ENCODE assay signal across 20 cellular contexts in genomic region chr14:74879427-74880180, GRCh38. TPM values are rescaled to one million over a fixed set of nuclear protein-coding genes. Genes with fewer than 3 reads are reported as not detected.
A peak's percentile ranks its signal among the peaks of the same experiment; 100 is the strongest.
DNase-seq lines count a peak whose midpoint lies in the region; ATAC-seq and TF ChIP-seq lines count a peak whose summit lies in the region.
"Had no signal": no experiment of that assay in that cellular context is flagged by ENCODE, and none has a peak within 500 bp of the region (broad histone marks: within the 10 kb centered on the region; RNA-seq: fewer than 3 reads in every experiment).

No MANE protein-coding gene starts in this region.

- H3K36me3 Mint-ChIP-seq in activated CD4-positive, alpha-beta T cell treated with anti-CD3 and anti-CD28 coated beads, Interleukin-2, amount 10 ng/mL, durations not matched to agents 7 days and 5 days (ENCODE audit: low read depth) = peaks cover 20% of the 10 kb centered on the region
- peaks cover 8% of the 10 kb centered on the region for H3K36me3 Mint-ChIP-seq in brain
- peaks cover 4% of the 10 kb centered on the region for H3K36me3 Mint-ChIP-seq in neural progenitor cell

- H3F3A ChIP-seq in neural progenitor cell (ENCODE audit: low read depth) = peaks cover 13% of the 10 kb centered on the region

- TF ChIP-seq CTCF in brain (conservative IDR thresholded peaks at IDR 0.05) = no peak
- no peak for TF ChIP-seq CTCF in neural progenitor cell (IDR thresholded peaks at IDR 0.05)
- TF ChIP-seq CTCF in omental fat pad (IDR thresholded peaks at IDR 0.05) = no peak

- H3K27ac ChIP-seq in neural progenitor cell = no peak overlapping the region
- H3K27ac ChIP-seq: GM23248, left ventricle myocardium inferior, uterus, VCaP had no signal

- no peaks in the 10 kb centered on the region for H3K9me3 Mint-ChIP-seq in activated CD4-positive, alpha-beta T cell treated with anti-CD3 and anti-CD28 coated beads, Interleukin-2, amount 10 ng/mL, durations not matched to agents 7 days and 5 days
- H3K9me3 Mint-ChIP-seq in brain (no peaks in the 10 kb centered on the region), neural progenitor cell (no peaks in the 10 kb centered on the region)

- peaks cover 53% of the 10 kb centered on the region for H3K4me1 Mint-ChIP-seq in activated CD4-positive, alpha-beta T cell treated with anti-CD3 and anti-CD28 coated beads, Interleukin-2, amount 10 ng/mL, durations not matched to agents 7 days and 5 days
- H3K4me1 Mint-ChIP-seq in brain = peaks cover 37% of the 10 kb centered on the region
- H3K4me1 Mint-ChIP-seq in neural progenitor cell = peaks cover 38% of the 10 kb centered on the region

- no peak overlapping the region for H2AFZ ChIP-seq in neural progenitor cell (replicated peaks)
- H2AFZ ChIP-seq: GM23248 had no signal

- peaks cover 14% of the 10 kb centered on the region for H3K4me1 ChIP-seq in neural progenitor cell

- H3K9me3 ChIP-seq in MG63 (no peaks in the 10 kb centered on the region), neural progenitor cell (ENCODE audit: low read depth) (no peaks in the 10 kb centered on the region)
- H3K9me3 ChIP-seq: left ventricle myocardium inferior, uterus had no signal

- ATAC-seq in HG03520 (IDR thresholded peaks at IDR 0.05; ENCODE audit: unreplicated experiment) (no peak), omental fat pad (ENCODE audit: low FRiP score) (no peak)
- ATAC-seq: Panc1, sciatic nerve had no signal

- CTCF ChIA-PET in activated CD4-positive, alpha-beta T cell treated with anti-CD3 and anti-CD28 coated beads, Interleukin-2, amount 10 ng/mL, durations not matched to agents 7 days and 5 days (lab: Charles Lee) = interaction anchor here (0.6 to 3.0 kb wide), 10 partner anchors 8 to 299 kb away, joined by 3 to 13 read pairs (median 4); no protein-coding TSS in a partner anchor

- H3K27me3 ChIP-seq in MG63 (no peaks in the 10 kb centered on the region), neural progenitor cell (no peaks in the 10 kb centered on the region)
- H3K27me3 ChIP-seq: uterus had no signal

- peaks cover 27% of the 10 kb centered on the region for H4K20me1 ChIP-seq in neural progenitor cell (ENCODE audit: low read depth)

- H3K79me2 ChIP-seq in neural progenitor cell (ENCODE audit: low read depth) = peaks cover 29% of the 10 kb centered on the region

- no peak overlapping the region for H3K4me3 ChIP-seq in MG63
- no peak overlapping the region for H3K4me3 ChIP-seq in neural progenitor cell
- H3K4me3 ChIP-seq: GM23248, left ventricle myocardium inferior, uterus had no signal

- no peak for DNase-seq in activated CD4-positive, alpha-beta T cell treated with anti-CD3 and anti-CD28 coated beads, Interleukin-2, amount 10 ng/mL, durations not matched to agents 7 days and 5 days
- no peak for DNase-seq in activated CD4-positive, alpha-beta T cell treated with anti-CD3 and anti-CD28 coated beads for 1 hour
- DNase-seq in MG63 = peak; percentile 16
- DNase-seq in neural progenitor cell (ENCODE audit: low spot score) = peak; percentile 10
- DNase-seq in NK-92 (lab: John Stamatoyannopoulos, UW; ENCODE audit: unreplicated experiment) = no peak
- no peak for DNase-seq in omental fat pad (ENCODE audit: low spot score)
- DNase-seq: COR-L47; GM23248; left ventricle myocardium inferior; NCI-H1436 treated with DMSO at 0.1 percent for 48 hours; stimulated activated CD4-positive, alpha-beta T cell treated with anti-CD3 and anti-CD28 coated beads, Interleukin-4, amount 100 ng/mL, for 4 hours; uterus had no signal

- H3K4me3 Mint-ChIP-seq in activated CD4-positive, alpha-beta T cell treated with anti-CD3 and anti-CD28 coated beads, Interleukin-2, amount 10 ng/mL, durations not matched to agents 7 days and 5 days = peak overlapping the region; percentile 1
- peak overlapping the region in 4 of 5 experiments; percentile 50 to 79 (median 66) for H3K4me3 Mint-ChIP-seq in brain
- H3K4me3 Mint-ChIP-seq in neural progenitor cell = peak overlapping the region; percentile 16

- no peak overlapping the region for H3K4me2 ChIP-seq in neural progenitor cell

- H3K36me3 ChIP-seq in MG63 (no peaks in the 10 kb centered on the region), neural progenitor cell (no peaks in the 10 kb centered on the region)
- H3K36me3 ChIP-seq: left ventricle myocardium inferior, uterus had no signal

- peak overlapping the region; percentile 32 for H3K27ac Mint-ChIP-seq in activated CD4-positive, alpha-beta T cell treated with anti-CD3 and anti-CD28 coated beads, Interleukin-2, amount 10 ng/mL, durations not matched to agents 7 days and 5 days
- H3K27ac Mint-ChIP-seq in brain (peak overlapping the region in 4 of 5 experiments; percentile 3 to 95 (median 46)), neural progenitor cell (no peak overlapping the region)

- H3K27me3 Mint-ChIP-seq in activated CD4-positive, alpha-beta T cell treated with anti-CD3 and anti-CD28 coated beads, Interleukin-2, amount 10 ng/mL, durations not matched to agents 7 days and 5 days = no peaks in the 10 kb centered on the region
- H3K27me3 Mint-ChIP-seq in brain (peaks cover 18% of the 10 kb centered on the region), neural progenitor cell (ENCODE audit: insufficient read depth, low read depth) (peaks cover 7% of the 10 kb centered on the region)

- no peak overlapping the region for H3K9ac ChIP-seq in neural progenitor cell
- H3K9ac ChIP-seq: GM23248 had no signal

- POLR2A ChIA-PET in activated CD4-positive, alpha-beta T cell treated with anti-CD3 and anti-CD28 coated beads, Interleukin-2, amount 10 ng/mL, durations not matched to agents 7 days and 5 days (lab: Charles Lee) = no interaction called here

RNA-seq across cellular contexts. Expression of gene DLST, which starts 2.1 kb away (rescaled TPM):
- 100 to 1,000 TPM in 1 of 2 experiments, 10 to 100 TPM in 1; 92.6 to 106 TPM for total RNA-seq in activated CD4-positive, alpha-beta T cell treated with anti-CD3 and anti-CD28 coated beads, Interleukin-2, amount 10 ng/mL, durations not matched to agents 7 days and 5 days
- total RNA-seq in MG63 (2014; rRNA removed; shearing (Covaris generic); ENCODE audit: low replicate concordance) = 38.7 and 52.6 TPM in 2 replicates
- polyA plus RNA-seq in brain (ENCODE audit: insufficient read depth, low read depth, low replicate concordance) = 89.0 TPM
- total RNA-seq in neural progenitor cell (ENCODE audit: low replicate concordance) = 52.2 and 60.7 TPM in 2 replicates
- 100 to 1,000 TPM; 102 to 144 (median 114) TPM for total RNA-seq in omental fat pad

RNA-seq across cellular contexts. Expression of gene PROX2, which starts 3.7 kb away (rescaled TPM):
- total RNA-seq in activated CD4-positive, alpha-beta T cell treated with anti-CD3 and anti-CD28 coated beads, Interleukin-2, amount 10 ng/mL, durations not matched to agents 7 days and 5 days = not detected
- not detected in 2 replicates for total RNA-seq in MG63 (2014; rRNA removed; shearing (Covaris generic); ENCODE audit: low replicate concordance)
- polyA plus RNA-seq in brain (ENCODE audit: insufficient read depth, low read depth, low replicate concordance) = not detected
- total RNA-seq in neural progenitor cell (ENCODE audit: low replicate concordance) (not detected in 2 replicates), omental fat pad (not detected)
- total RNA-seq: dermis microvascular lymphatic vessel endothelial cell, GM23248, left ventricle myocardium inferior, NCI-H460, sciatic nerve, uterus had no signal
- polyA plus RNA-seq: neural cell had no signal

RNA-seq across cellular contexts. Expression of gene RPS6KL1, which starts 43.5 kb away (rescaled TPM):
- total RNA-seq in activated CD4-positive, alpha-beta T cell treated with anti-CD3 and anti-CD28 coated beads, Interleukin-2, amount 10 ng/mL, durations not matched to agents 7 days and 5 days = 1 to 10 TPM; 4.5 to 4.6 TPM
- 5.4 and 11.3 TPM in 2 replicates for total RNA-seq in MG63 (2014; rRNA removed; shearing (Covaris generic); ENCODE audit: low replicate concordance)
- polyA plus RNA-seq in brain (ENCODE audit: insufficient read depth, low read depth, low replicate concordance) = 35.8 TPM
- total RNA-seq in neural progenitor cell (ENCODE audit: low replicate concordance) (6.4 and 15.1 TPM in 2 replicates), omental fat pad (1 to 10 TPM; 1.3 to 5.2 (median 1.5) TPM)

Comparison
In these comparisons a context has a peak if more than half of its experiments do, and no peak if none do; other contexts are left out.
1. DNase-seq: peak in MG63 (single experiment) and neural progenitor cell (single experiment); none in activated CD4-positive, alpha-beta T cell treated with anti-CD3 and anti-CD28 coated beads, Interleukin-2, amount 10 ng/mL, durations not matched to agents 7 days and 5 days (single experiment), activated CD4-positive, alpha-beta T cell treated with anti-CD3 and anti-CD28 coated beads for 1 hour (single experiment), NK-92 (single experiment) and omental fat pad (single experiment).
2. H3K4me3 Mint-ChIP-seq: peak in every context shown above with its lines; median percentile 66 in brain; 16 in neural progenitor cell; 1 in activated CD4-positive, alpha-beta T cell treated with anti-CD3 and anti-CD28 coated beads, Interleukin-2, amount 10 ng/mL, durations not matched to agents 7 days and 5 days.